ENCODE assay signal across 8 cellular contexts in genomic region chr20:16729565-16730460, GRCh38. TPM values are rescaled to one million over a fixed set of nuclear protein-coding genes. Genes with fewer than 3 reads are reported as not detected.
DNase-seq lines count a peak whose midpoint lies in the region; TF ChIP-seq lines count a peak whose summit lies in the region.

TSS of gene SNRPB2 (plus strand) at chr20:16730026. CDS start at chr20:16731703, 1,677 bp downstream.

- no peak within 1 kb of the TSS for H2BK15ac ChIP-seq in H9 (ENCODE audit: low read depth, low read length)

- peak within 1 kb of the TSS; percentile 58 for H4K8ac ChIP-seq in H9 (replicated peaks; ENCODE audit: insufficient read length, low read depth, low read length)

- peak within 1 kb of the TSS; percentile 97 for H3K18ac ChIP-seq in H9 (ENCODE audit: insufficient read length, low read depth, low read length)

- H3K9me3 ChIP-seq in H9 (ENCODE audit: control insufficient read depth, low read depth, low read length) (no peaks in the 10 kb centered on the region), MG63 (peaks cover 2% of the 10 kb centered on the region; the same call in 1 of the 2 replicates), neural cell (ENCODE audit: low read length) (no peaks in the 10 kb centered on the region), stomach (peaks cover 0 to 5% (median 2%) of the 10 kb centered on the region in 4 donors)

- peaks cover 2% of the 10 kb centered on the region; the same call in 1 of the 2 replicates for H3K4me1 ChIP-seq in H9 (ENCODE audit: insufficient read depth, low read length)
- peaks cover 12 to 45% (median 30%) of the 10 kb centered on the region in 4 donors for H3K4me1 ChIP-seq in stomach

- H3K4me2 ChIP-seq in H9 (ENCODE audit: insufficient read depth, insufficient read length, low read length) = peak within 1 kb of the TSS; percentile 95
- H3K4me2 ChIP-seq in neural cell (ENCODE audit: low read length) = peak within 1 kb of the TSS; percentile 92

- no peaks in the 10 kb centered on the region for H3K9me2 ChIP-seq in neural cell (ENCODE audit: insufficient read depth, low read length)

- peak; percentile 94 for DNase-seq in ELR (ENCODE audit: low read depth)
- peak; percentile 96 for DNase-seq in H9
- DNase-seq in MG63 = peak; percentile 90
- peak; percentile 93 for DNase-seq in SHP77 treated with DMSO at 0.1 percent for 48 hours (lab: John Stamatoyannopoulos, UW)
- peak; percentile 67 for DNase-seq in activated gamma-delta T cell (lab: John Stamatoyannopoulos, UW)
- peak; percentile 97 for DNase-seq in fibroblast of villous mesenchyme (ENCODE audit: low read depth)
- peak; percentile 94 for DNase-seq in stomach

- no peaks in the 10 kb centered on the region for H4K20me1 ChIP-seq in H9 (ENCODE audit: control insufficient read depth, insufficient read depth, insufficient read length)
- no peaks in the 10 kb centered on the region for H4K20me1 ChIP-seq in neural cell (ENCODE audit: insufficient read depth)

- intact Hi-C loops in stomach (cut with DNase I; ENCODE audit: low total_unique reads) = no loop called here

- H3K36me3 Mint-ChIP-seq in H9 (ENCODE audit: insufficient read depth in 1 of 3, low read depth in 3 of 3) = peaks cover 11 to 38% (median 34%) of the 10 kb centered on the region in 3 experiments; a peak in 6 of 7 replicates

- peak in 2 of 4 donors; percentile 24 to 25 for TF ChIP-seq POLR2A in stomach (IDR thresholded peaks at IDR 0.05)

- no peak within 1 kb of the TSS for H3T11ph ChIP-seq in H9 (ENCODE audit: low read length)

- H3K79me1 ChIP-seq in H9 (ENCODE audit: insufficient read depth, low read depth, low read length, poor library complexity, severe bottlenecking) = peaks cover 3% of the 10 kb centered on the region

- H2AFZ ChIP-seq in H9 (ENCODE audit: low read length) (no peak within 1 kb of the TSS), neural cell (ENCODE audit: low read depth, low read length) (peak within 1 kb of the TSS; percentile 99)

- H3K4me3 Mint-ChIP-seq in H9 = peak within 1 kb of the TSS; percentile 100

- no peaks in the 10 kb centered on the region for H3F3A ChIP-seq in neural cell (ENCODE audit: insufficient read depth, low read length, poor library complexity, severe bottlenecking)

- peaks cover 1 to 7% of the 10 kb centered on the region in 2 experiments; a peak in 3 of 5 replicates for H3K9me3 Mint-ChIP-seq in H9

- no peak within 1 kb of the TSS for H2BK120ac ChIP-seq in H9 (ENCODE audit: low read depth, low read length, poor library complexity, severe bottlenecking)

- peaks cover 24% of the 10 kb centered on the region for H3K36me3 ChIP-seq in MG63
- H3K36me3 ChIP-seq in neural cell (ENCODE audit: insufficient read depth, low read length) = no peaks in the 10 kb centered on the region
- peaks cover 11 to 32% (median 31%) of the 10 kb centered on the region in 4 donors for H3K36me3 ChIP-seq in stomach

- H3K14ac ChIP-seq in H9 (ENCODE audit: insufficient read depth, low read length) = peak within 1 kb of the TSS; percentile 96

- no peak within 1 kb of the TSS for H4K91ac ChIP-seq in H9 (ENCODE audit: insufficient read length, low read depth, low read length)

- peaks cover 3% of the 10 kb centered on the region for H3K23me2 ChIP-seq in H9 (ENCODE audit: insufficient read length, low read depth, low read length, poor library complexity, severe bottlenecking)

- peak; percentile 64 for TF ChIP-seq RAD21 in neural cell (conservative IDR thresholded peaks at IDR 0.05)

- peak within 1 kb of the TSS; percentile 99 to 100 (median 100) for H3K27ac Mint-ChIP-seq in H9

- H3K79me2 ChIP-seq in H9 (ENCODE audit: insufficient read depth, low read length) = peaks cover 12% of the 10 kb centered on the region
- H3K79me2 ChIP-seq in neural cell (replicated peaks; ENCODE audit: insufficient read depth, low read length) = peaks cover 34% of the 10 kb centered on the region

- no peak within 1 kb of the TSS for H3K27ac ChIP-seq in H9 (ENCODE audit: insufficient read length, low read depth, low read length)
- H3K27ac ChIP-seq in neural cell (ENCODE audit: low read length) = peak within 1 kb of the TSS; percentile 96
- peak within 1 kb of the TSS; percentile 82 to 90 (median 86) for H3K27ac ChIP-seq in stomach

- H3K56ac ChIP-seq in H9 (ENCODE audit: insufficient read length, low read depth, low read length) = peak within 1 kb of the TSS; percentile 27

- H3K27me3 ChIP-seq in H9 (ENCODE audit: insufficient read depth, low read length) (no peaks in the 10 kb centered on the region), MG63 (no peaks in the 10 kb centered on the region), neural cell (ENCODE audit: insufficient read depth, low read depth, low read length) (no peaks in the 10 kb centered on the region), stomach (peaks cover 0 to 33% (median 3%) of the 10 kb centered on the region in 3 donors)

- H2BK20ac ChIP-seq in H9 (ENCODE audit: low read depth, low read length, poor library complexity, severe bottlenecking) = no peak within 1 kb of the TSS

- 0 out of 2 replicates have a peak within 1 kb of the TSS, but pooled peaks have one; percentile 45 for H3K4ac ChIP-seq in H9 (ENCODE audit: low read depth, low read length)

- no peak within 1 kb of the TSS for H3K23ac ChIP-seq in H9 (ENCODE audit: insufficient read length, low read depth, low read length)

- no peak within 1 kb of the TSS for H2BK12ac ChIP-seq in H9 (ENCODE audit: insufficient read length, low read depth, low read length)

- H2AK5ac ChIP-seq in H9 (ENCODE audit: insufficient read length, low read length) = no peak within 1 kb of the TSS

- peaks cover 13 to 18% of the 10 kb centered on the region in 2 experiments for H3K4me1 Mint-ChIP-seq in H9

- peak; percentile 74 for TF ChIP-seq EP300 in neural cell (conservative IDR thresholded peaks at IDR 0.05; ENCODE audit: poor library complexity, severe bottlenecking)
- no peak for TF ChIP-seq EP300 in stomach (IDR thresholded peaks at IDR 0.05)

- H3K9ac ChIP-seq in H9 (ENCODE audit: extremely low read depth, insufficient read length, low read length) (peak within 1 kb of the TSS; percentile 97), neural cell (ENCODE audit: low read length) (peak within 1 kb of the TSS; percentile 95)

- no CpG with 5 or more reads among the region's 57 CpGs for WGBS in H9 (ENCODE audit: extremely low coverage, insufficient read length, low lambda C conversion rate)
- 4 to 5% (median 4%) methylated on average over 54 to 57 of the region's 57 CpGs for WGBS in stomach, 5 donors

- peak within 1 kb of the TSS; percentile 84 for H4K5ac ChIP-seq in H9 (ENCODE audit: insufficient read length, low read depth, low read length)

- H3K4me3 ChIP-seq in MG63 (peak within 1 kb of the TSS; percentile 97), fibroblast of villous mesenchyme (ENCODE audit: low read depth, low read length) (peak within 1 kb of the TSS; percentile 99), neural cell (ENCODE audit: low read length) (peak within 1 kb of the TSS; percentile 82), stomach (peak within 1 kb of the TSS; percentile 86 to 98 (median 96))

- TF ChIP-seq CTCF in H9 (conservative IDR thresholded peaks at IDR 0.05) = no peak; the same call in 2 of the 3 replicates
- TF ChIP-seq CTCF in fibroblast of villous mesenchyme (IDR thresholded peaks at IDR 0.05; ENCODE audit: insufficient read depth, low read depth, low read length) = no peak
- TF ChIP-seq CTCF in neural cell (IDR thresholded peaks at IDR 0.05; ENCODE audit: poor library complexity, severe bottlenecking) = peak; percentile 48
- no peak for TF ChIP-seq CTCF in stomach (IDR thresholded peaks at IDR 0.05)

- H2BK5ac ChIP-seq in H9 (ENCODE audit: insufficient read length, low read length) = no peak within 1 kb of the TSS

- H3K27me3 Mint-ChIP-seq in H9 (ENCODE audit: low read depth) = peaks cover 36% of the 10 kb centered on the region

TF ChIP-seq in neural cell, 6 proteins besides CTCF, POLR2A, EP300 and RAD21:
- peak; percentile 88 for TF ChIP-seq REST (IDR thresholded peaks at IDR 0.05; ENCODE audit: borderline replicate concordance)
- peak; percentile 98 for TF ChIP-seq POLR2AphosphoS5 (IDR thresholded peaks at IDR 0.05)
- no peak for TF ChIP-seq EZH2 (IDR thresholded peaks at IDR 0.05; ENCODE audit: borderline replicate concordance, insufficient read depth, low read length, poor library complexity, severe bottlenecking)
- TF ChIP-seq SMC3 (conservative IDR thresholded peaks at IDR 0.05; ENCODE audit: poor library complexity) = peak; percentile 66
- peak; percentile 88 for TF ChIP-seq MXI1 (conservative IDR thresholded peaks at IDR 0.05; ENCODE audit: poor library complexity, severe bottlenecking)
- peak; percentile 93 for TF ChIP-seq TAF1 (IDR thresholded peaks at IDR 0.05; ENCODE audit: low read depth)

RNA-seq across cellular contexts. Expression of gene SNRPB2, which starts in this region (rescaled TPM):
- total RNA-seq in H9 (2021) = 91.3 and 93.2 TPM in 2 replicates
- 59.1 and 90.9 TPM in 2 replicates for total RNA-seq in MG63 (2014; rRNA removed; shearing (Covaris generic); ENCODE audit: low replicate concordance)
- 43.8 and 51.4 TPM in 2 replicates for total RNA-seq in fibroblast of villous mesenchyme
- polyA plus RNA-seq in neural cell = 260 and 302 TPM in 2 replicates
- 65.0 and 82.3 TPM in 2 replicates for polyA minus RNA-seq in neural cell
- 10 to 100 TPM in 2 of 5 donors, 1 to 10 TPM in 2, not detected in 1; 2.6 to 49.6 (median 11.6) TPM for total RNA-seq in stomach
- polyA plus RNA-seq in stomach = 10 to 100 TPM; 44.4 to 67.4 (median 47.6) TPM
